In the genomic region with DNA sequence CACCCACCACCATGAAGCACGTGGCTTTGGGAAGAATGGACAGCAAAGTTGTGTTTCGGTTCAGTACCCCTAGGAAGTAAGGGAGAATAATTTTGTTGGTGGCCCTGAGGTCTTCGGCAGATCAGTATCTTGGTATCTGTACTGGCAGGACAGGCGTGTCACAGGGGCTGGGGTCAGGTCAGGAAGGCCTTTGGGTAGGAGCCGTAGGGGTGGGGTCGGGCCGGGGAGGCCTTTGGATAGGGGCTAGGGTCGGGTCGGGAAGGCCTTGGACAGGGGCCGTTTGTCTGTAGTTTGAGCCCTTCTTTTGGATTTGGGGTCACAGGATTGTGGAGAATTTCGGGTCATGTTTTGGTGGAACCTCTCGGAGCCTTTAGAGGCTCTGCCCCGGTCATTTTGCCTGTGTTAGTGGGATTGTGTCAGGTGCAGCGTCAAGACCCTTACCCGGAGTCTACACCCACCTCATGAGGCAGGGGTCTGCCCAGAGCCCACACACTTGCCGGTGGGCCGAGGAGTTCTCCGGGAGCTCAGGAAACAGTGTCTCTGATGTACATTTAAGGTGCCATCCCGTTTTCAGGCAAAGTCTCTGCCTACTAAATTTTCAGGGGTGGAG, we compare ENCODE assay signal across 19 cellular contexts.
DNase-seq lines count a peak whose midpoint lies in the region; ATAC-seq, FAIRE-seq and TF ChIP-seq lines count a peak whose summit lies in the region.
"Had no signal": no experiment of that assay in that cellular context is flagged by ENCODE, and none has a peak within 500 bp of the region (broad histone marks: within the 10 kb centered on the region; RNA-seq: fewer than 3 reads in every experiment).

No MANE protein-coding gene starts in this region.

- H4K20me1 ChIP-seq in HepG2 (ENCODE audit: insufficient read depth, low read length) (no peaks in the 10 kb centered on the region), neural progenitor cell (ENCODE audit: low read depth) (no peaks in the 10 kb centered on the region)
- H4K20me1 ChIP-seq: BLaER1 had no signal

- H3K36me3 Mint-ChIP-seq in neural progenitor cell: no peaks in the 10 kb centered on the region
- H3K36me3 Mint-ChIP-seq: CD14-positive monocyte; CD4-positive, alpha-beta memory T cell had no signal

- H3K4me3 ChIP-seq in right lobe of liver (no peak overlapping the region), HepG2 (replicated peaks in 1 of 3; ENCODE audit: insufficient read depth in 1 of 3, low read depth in 2 of 3, low read length in 3 of 3) (no peak overlapping the region), kidney (ENCODE audit: low read length in 2 of 2) (no peak overlapping the region), neural progenitor cell (no peak overlapping the region), aorta (ENCODE audit: low read length in 2 of 2) (no peak overlapping the region), transverse colon (no peak overlapping the region), SJCRH30 (no peak overlapping the region)
- H3K4me3 ChIP-seq: BLaER1, GM23338 had no signal

- H3K27ac Mint-ChIP-seq in neural progenitor cell: peak overlapping the region; percentile 65
- H3K27ac Mint-ChIP-seq: GM23338 had no signal

- CTCF ChIA-PET in HepG2 (lab: Yijun Ruan, JAX; ENCODE audit: low intra/inter-chr PET ratio, low total read pairs): no interaction called here

- no TSS peak for BruUV-seq in HepG2 (replicated peaks; lab: Mats Ljungman, UMichigan)

- peaks cover 4% of the 10 kb centered on the region for H3K27me3 Mint-ChIP-seq in neural progenitor cell (ENCODE audit: insufficient read depth, low read depth)
- H3K27me3 Mint-ChIP-seq: CD4-positive, alpha-beta memory T cell had no signal

- in situ Hi-C loops in HepG2 (cut with HindIII; ENCODE audit: extremely low pct_ligation_motif_present, low pct_unique_long_range_greater_than_20kb): no loop called here
- in situ Hi-C loops in transverse colon (cut with MboI; ENCODE audit: low pct_ligation_motif_present in 1 of 4, low pct_unique_long_range_greater_than_20kb in 1 of 4, low sequenced_read_pairs in 3 of 4): no loop called here

- TF ChIP-seq CTCF in right lobe of liver (IDR thresholded peaks at IDR 0.05): no peak
- TF ChIP-seq CTCF in HepG2 (CRISPR knock-in tag; IDR thresholded peaks at IDR 0.05): no peak
- TF ChIP-seq CTCF in kidney (IDR thresholded peaks at IDR 0.05; ENCODE audit: borderline replicate concordance, extremely low read depth, insufficient read depth): no peak
- no peak for TF ChIP-seq CTCF in neural progenitor cell (IDR thresholded peaks at IDR 0.05)
- TF ChIP-seq CTCF in transverse colon (IDR thresholded peaks at IDR 0.05): no peak

- TF ChIP-seq POLR2A in right lobe of liver (IDR thresholded peaks at IDR 0.05): no peak
- TF ChIP-seq POLR2A in HepG2 (IDR thresholded peaks at IDR 0.05; ENCODE audit: insufficient read depth in 1 of 2, low read depth in 2 of 2, low read length in 2 of 2): no peak
- TF ChIP-seq POLR2A in transverse colon (IDR thresholded peaks at IDR 0.05): no peak

- H3K27me3 ChIP-seq in right lobe of liver: no peaks in the 10 kb centered on the region
- H3K27me3 ChIP-seq in HepG2 (ENCODE audit: control insufficient read depth in 1 of 2, insufficient read depth in 2 of 2, low read length in 2 of 2): peaks cover 4 to 50% of the 10 kb centered on the region in 2 experiments; a peak in 4 of 5 replicates
- no peaks in the 10 kb centered on the region for H3K27me3 ChIP-seq in neural progenitor cell
- H3K27me3 ChIP-seq in aorta (ENCODE audit: control insufficient read depth in 1 of 2, insufficient read depth in 2 of 2, low read length in 1 of 2): no peaks in the 10 kb centered on the region
- H3K27me3 ChIP-seq in transverse colon: no peaks in the 10 kb centered on the region
- H3K27me3 ChIP-seq in SJCRH30: no peaks in the 10 kb centered on the region; the same call in 1 of the 2 replicates
- H3K27me3 ChIP-seq: BLaER1 had no signal

- H3K36me3 ChIP-seq in right lobe of liver: no peaks in the 10 kb centered on the region
- no peaks in the 10 kb centered on the region for H3K36me3 ChIP-seq in HepG2 (replicated peaks in 1 of 2; ENCODE audit: control insufficient read depth in 1 of 2, insufficient read depth in 2 of 2, low read length in 2 of 2)
- no peaks in the 10 kb centered on the region for H3K36me3 ChIP-seq in kidney (ENCODE audit: control insufficient read depth in 1 of 2, insufficient read depth in 2 of 2, low read length in 2 of 2)
- no peaks in the 10 kb centered on the region for H3K36me3 ChIP-seq in neural progenitor cell
- H3K36me3 ChIP-seq in aorta (ENCODE audit: control insufficient read depth in 1 of 2, insufficient read depth in 2 of 2, low read length in 1 of 2): no peaks in the 10 kb centered on the region
- no peaks in the 10 kb centered on the region for H3K36me3 ChIP-seq in transverse colon
- no peaks in the 10 kb centered on the region for H3K36me3 ChIP-seq in SJCRH30

- no peak for TF ChIP-seq RAD21 in HepG2 (CRISPR knock-in tag; IDR thresholded peaks at IDR 0.05)

- H3F3A ChIP-seq in neural progenitor cell (ENCODE audit: low read depth): no peaks in the 10 kb centered on the region

- intact Hi-C loops in right lobe of liver (cut with DNase I) (no loop called here), HepG2 (cut with micrococcal nuclease; ENCODE audit: unreplicated experiment) (no loop called here), kidney (cut with DNase I) (no loop called here), aorta (cut with DNase I) (no loop called here), transverse colon (cut with DNase I; ENCODE audit: low total_unique reads) (no loop called here)

- H3K9ac ChIP-seq in HepG2 (ENCODE audit: insufficient read depth, low read depth, low read length) (no peak overlapping the region), kidney (ENCODE audit: low read length in 2 of 2) (no peak overlapping the region), neural progenitor cell (no peak overlapping the region)
- H3K9ac ChIP-seq: BLaER1 had no signal

- POLR2A ChIA-PET in HepG2 (lab: Yijun Ruan, JAX): no interaction called here

- no peaks in the 10 kb centered on the region for H3K4me1 Mint-ChIP-seq in neural progenitor cell
- H3K4me1 Mint-ChIP-seq: CD14-positive monocyte, GM23338 had no signal

- 60% methylated on average over 1 of the region's 19 CpGs for WGBS in right lobe of liver (ENCODE audit: insufficient coverage, low coverage, low lambda C conversion rate, missing lambda C conversion rate)
- WGBS in HepG2 (ENCODE audit: low lambda C conversion rate): 30% methylated on average over 12 of the region's 19 CpGs
- WGBS in aorta, 2 donors: 95 to 96% methylated on average over 19 of the region's 19 CpGs
- WGBS in transverse colon (ENCODE audit: low coverage in 1 of 2), 2 donors: 88 to 93% methylated on average over 3 to 19 of the region's 19 CpGs

- TF ChIP-seq EP300 in HepG2 (IDR thresholded peaks at IDR 0.05; ENCODE audit: low read depth in 2 of 2, low read length in 2 of 2) (no peak), HepG2 (CRISPR knock-in tag; IDR thresholded peaks at IDR 0.05; ENCODE audit: borderline replicate concordance) (no peak), transverse colon (IDR thresholded peaks at IDR 0.05; ENCODE audit: low read depth) (no peak)

- no peaks in the 10 kb centered on the region for H3K4me1 ChIP-seq in right lobe of liver
- no peaks in the 10 kb centered on the region for H3K4me1 ChIP-seq in HepG2 (ENCODE audit: insufficient read depth, low read length)
- H3K4me1 ChIP-seq in kidney (ENCODE audit: control insufficient read depth in 1 of 2, insufficient read depth in 1 of 2, low read depth in 1 of 2, low read length in 2 of 2): no peaks in the 10 kb centered on the region
- H3K4me1 ChIP-seq in neural progenitor cell: no peaks in the 10 kb centered on the region
- no peaks in the 10 kb centered on the region for H3K4me1 ChIP-seq in aorta (ENCODE audit: control insufficient read depth in 1 of 2, insufficient read depth in 2 of 2, low read length in 2 of 2)
- H3K4me1 ChIP-seq in transverse colon: no peaks in the 10 kb centered on the region
- H3K4me1 ChIP-seq in SJCRH30: peaks cover 4% of the 10 kb centered on the region; the same call in 1 of the 2 replicates
- H3K4me1 ChIP-seq: BLaER1 had no signal

- H3K27ac ChIP-seq in right lobe of liver (no peak overlapping the region), HepG2 (ENCODE audit: extremely low read length, insufficient read depth, low read length) (no peak overlapping the region), kidney (ENCODE audit: low read depth in 2 of 2, low read length in 2 of 2) (no peak overlapping the region), neural progenitor cell (no peak overlapping the region), aorta (ENCODE audit: low read depth in 1 of 2, low read length in 2 of 2) (no peak overlapping the region), transverse colon (no peak overlapping the region), SJCRH30 (no peak overlapping the region)
- H3K27ac ChIP-seq: BLaER1, HL-60 had no signal

- FAIRE-seq in HepG2 (lab: Jason Lieb, UNC) (no peak), kidney (lab: Jason Lieb, UNC) (no peak)
- FAIRE-seq: H54, HTR-8/SVneo had no signal

- H3K4me2 ChIP-seq in HepG2 (ENCODE audit: low read depth, low read length): no peak overlapping the region
- H3K4me2 ChIP-seq in neural progenitor cell: no peak overlapping the region
- H3K4me2 ChIP-seq: BLaER1, GM23338 had no signal

- ATAC-seq in right lobe of liver: no peak
- no peak for ATAC-seq in HepG2
- no peak for ATAC-seq in aorta (ENCODE audit: low FRiP score)
- ATAC-seq: GM23338 had no signal

- no peaks in the 10 kb centered on the region for H3K9me3 ChIP-seq in right lobe of liver
- H3K9me3 ChIP-seq in HepG2 (ENCODE audit: low read length): no peaks in the 10 kb centered on the region
- H3K9me3 ChIP-seq in kidney (ENCODE audit: control insufficient read depth in 1 of 2, low read length in 2 of 2): no peaks in the 10 kb centered on the region
- H3K9me3 ChIP-seq in neural progenitor cell (ENCODE audit: low read depth): no peaks in the 10 kb centered on the region
- no peaks in the 10 kb centered on the region for H3K9me3 ChIP-seq in aorta (ENCODE audit: control insufficient read depth, low read length)
- H3K9me3 ChIP-seq in transverse colon: no peaks in the 10 kb centered on the region
- no peaks in the 10 kb centered on the region for H3K9me3 ChIP-seq in SJCRH30 (replicated peaks)
- H3K9me3 ChIP-seq: BLaER1 had no signal

- no peak overlapping the region for H2AFZ ChIP-seq in HepG2 (ENCODE audit: low read length)
- H2AFZ ChIP-seq in neural progenitor cell (replicated peaks): no peak overlapping the region
- H2AFZ ChIP-seq: GM23338 had no signal

- H3K79me2 ChIP-seq in HepG2 (ENCODE audit: insufficient read depth, low read length) (no peaks in the 10 kb centered on the region), neural progenitor cell (ENCODE audit: low read depth) (no peaks in the 10 kb centered on the region)

- DNase-seq in right lobe of liver (peak in 2 of 3 donors; percentile 8 to 25), HepG2 (ENCODE audit: low spot score) (no peak), kidney (peak; percentile 41), neural progenitor cell (ENCODE audit: low spot score) (no peak), aorta (peak; percentile 25 to 59), HT-29 (ENCODE audit: low spot score) (no peak), transverse colon (no peak), SJCRH30 (no peak)
- DNase-seq: 8988T; CD4-positive, alpha-beta memory T cell; DMS79 treated with DMSO at 0.1 percent for 48 hours; GF-D8; HCEC 1CT had no signal

- no peak overlapping the region for H3K4me3 Mint-ChIP-seq in neural progenitor cell
- H3K4me3 Mint-ChIP-seq: CD14-positive monocyte; CD4-positive, alpha-beta memory T cell; GM23338 had no signal

- H3K9me3 Mint-ChIP-seq in neural progenitor cell: no peaks in the 10 kb centered on the region
- H3K9me3 Mint-ChIP-seq: CD4-positive, alpha-beta memory T cell; GM23338 had no signal

Comparison
In these comparisons a context has a peak if more than half of its experiments do, and no peak if none do; other contexts are left out.
1. DNase-seq: peak in right lobe of liver (2 of 3), kidney (single experiment) and aorta (2 of 2); none in HepG2 (single experiment), neural progenitor cell (single experiment), HT-29 (single experiment), transverse colon (single experiment) and SJCRH30 (0 of 2).